Comparison of ENCODE assay signal across 11 cellular contexts in genomic region chr4:139736257-139736626, GRCh38.
DNase-seq lines count a peak whose midpoint lies in the region; ATAC-seq and TF ChIP-seq lines count a peak whose summit lies in the region.
"Had no signal": no experiment of that assay in that cellular context is flagged by ENCODE, and none has a peak within 500 bp of the region (broad histone marks: within the 10 kb centered on the region; RNA-seq: fewer than 3 reads in every experiment).

No MANE protein-coding gene starts in this region.

- intact Hi-C loops in CD8-positive, alpha-beta T cell (cut with DNase I, micrococcal nuclease): loop anchor here (5.0 kb wide), 2 partner anchors 621 to 639 kb away; no protein-coding TSS in a partner anchor
- intact Hi-C loops in esophagus squamous epithelium (cut with DNase I): no loop called here

- POLR2A ChIA-PET in CD8-positive, alpha-beta T cell (lab: Charles Lee): no interaction called here

- TF ChIP-seq CTCF in CD8-positive, alpha-beta T cell (IDR thresholded peaks at IDR 0.05): no peak
- TF ChIP-seq CTCF in esophagus squamous epithelium (IDR thresholded peaks at IDR 0.05): no peak
- TF ChIP-seq CTCF in osteocyte (IDR thresholded peaks at IDR 0.05): no peak

- H3K36me3 ChIP-seq in CD8-positive, alpha-beta T cell (ENCODE audit: insufficient read depth, low read length): no peaks in the 10 kb centered on the region
- H3K36me3 ChIP-seq in Karpas-422 (ENCODE audit: insufficient read depth, low read length): no peaks in the 10 kb centered on the region
- H3K36me3 ChIP-seq in esophagus squamous epithelium: no peaks in the 10 kb centered on the region

- no peak for ATAC-seq in CD8-positive, alpha-beta T cell
- no peak for ATAC-seq in T-helper 17 cell
- ATAC-seq in activated CD8-positive, alpha-beta memory T cell treated with anti-CD3 and anti-CD28 coated beads, Interleukin-2, amount 10 ng/mL, durations not matched to agents 7 days and 5 days: no peak

- no peak overlapping the region for H2AFZ ChIP-seq in Karpas-422 (ENCODE audit: low read length)

- no peaks in the 10 kb centered on the region for H3K9me3 ChIP-seq in CD8-positive, alpha-beta T cell (ENCODE audit: low read length)
- no peaks in the 10 kb centered on the region for H3K9me3 ChIP-seq in Karpas-422 (ENCODE audit: low read length)
- H3K9me3 ChIP-seq in esophagus squamous epithelium: no peaks in the 10 kb centered on the region
- H3K9me3 ChIP-seq in T-helper 17 cell (ENCODE audit: control insufficient read depth, low read length, poor library complexity, severe bottlenecking): no peaks in the 10 kb centered on the region

- no peak overlapping the region for H3K27ac Mint-ChIP-seq in CD8-positive, alpha-beta T cell
- H3K27ac Mint-ChIP-seq in osteocyte (ENCODE audit: unreplicated experiment) (peak overlapping the region; percentile 27), T-helper 17 cell (no peak overlapping the region)
- no peak overlapping the region for H3K27ac Mint-ChIP-seq in activated CD8-positive, alpha-beta memory T cell treated with anti-CD3 and anti-CD28 coated beads, Interleukin-2, amount 10 ng/mL, durations not matched to agents 7 days and 5 days

- H4K20me1 ChIP-seq in Karpas-422 (ENCODE audit: insufficient read depth, low read depth, low read length): no peaks in the 10 kb centered on the region

- H3K36me3 Mint-ChIP-seq in CD8-positive, alpha-beta T cell: no peaks in the 10 kb centered on the region
- no peaks in the 10 kb centered on the region for H3K36me3 Mint-ChIP-seq in osteocyte (ENCODE audit: unreplicated experiment)
- H3K36me3 Mint-ChIP-seq in T-helper 17 cell (ENCODE audit: low read depth): peaks cover 4% of the 10 kb centered on the region
- no peaks in the 10 kb centered on the region for H3K36me3 Mint-ChIP-seq in activated CD8-positive, alpha-beta memory T cell treated with anti-CD3 and anti-CD28 coated beads, Interleukin-2, amount 10 ng/mL, durations not matched to agents 7 days and 5 days

- H3K4me1 ChIP-seq in CD8-positive, alpha-beta T cell (ENCODE audit: insufficient read depth, low read length): peaks cover 7% of the 10 kb centered on the region
- peaks cover 61% of the 10 kb centered on the region for H3K4me1 ChIP-seq in Karpas-422 (ENCODE audit: low read length)
- H3K4me1 ChIP-seq in esophagus squamous epithelium: peaks cover 11 to 57% (median 33%) of the 10 kb centered on the region in 3 donors

- H3K4me2 ChIP-seq in Karpas-422 (ENCODE audit: low read depth, low read length, poor library complexity, severe bottlenecking): peak overlapping the region; percentile 94

- peak overlapping the region; percentile 67 for H3K9ac ChIP-seq in Karpas-422 (ENCODE audit: low read length)
- H3K9ac ChIP-seq: parathyroid adenoma had no signal

- 82 to 90% methylated on average over 5 of the region's 5 CpGs for WGBS in esophagus squamous epithelium, 2 donors

- DNase-seq in CD8-positive, alpha-beta T cell: no peak
- peak; percentile 81 for DNase-seq in Karpas-422
- DNase-seq in esophagus squamous epithelium (lab: John Stamatoyannopoulos, UW): no peak
- DNase-seq in osteocyte (ENCODE audit: extremely low spot score, unreplicated experiment): no peak
- no peak for DNase-seq in T-helper 17 cell
- no peak for DNase-seq in activated CD8-positive, alpha-beta memory T cell treated with anti-CD3 and anti-CD28 coated beads, Interleukin-2, amount 10 ng/mL, durations not matched to agents 7 days and 5 days
- no peak for DNase-seq in NCI-H446 (lab: John Stamatoyannopoulos, UW)
- DNase-seq in pons (ENCODE audit: low spot score): no peak
- DNase-seq: activated CD4-positive, CD25-positive, alpha-beta regulatory T cell; Kasumi-1 had no signal

- TF ChIP-seq POLR2A in esophagus squamous epithelium (IDR thresholded peaks at IDR 0.05): no peak

- no peak overlapping the region for H3K4me3 ChIP-seq in CD8-positive, alpha-beta T cell (ENCODE audit: low read depth, low read length)
- peak overlapping the region; percentile 64 for H3K4me3 ChIP-seq in Karpas-422 (ENCODE audit: low read length)
- H3K4me3 ChIP-seq in esophagus squamous epithelium: no peak overlapping the region

- H3K79me2 ChIP-seq in Karpas-422 (ENCODE audit: low read length): peaks cover 18% of the 10 kb centered on the region
- H3K79me2 ChIP-seq: parathyroid adenoma had no signal

- peaks cover 15% of the 10 kb centered on the region for H3K4me1 Mint-ChIP-seq in CD8-positive, alpha-beta T cell (ENCODE audit: low read depth)
- H3K4me1 Mint-ChIP-seq in osteocyte (ENCODE audit: unreplicated experiment) (peaks cover 16% of the 10 kb centered on the region), T-helper 17 cell (peaks cover 5% of the 10 kb centered on the region)
- H3K4me1 Mint-ChIP-seq in activated CD8-positive, alpha-beta memory T cell treated with anti-CD3 and anti-CD28 coated beads, Interleukin-2, amount 10 ng/mL, durations not matched to agents 7 days and 5 days: peaks cover 11% of the 10 kb centered on the region

- CTCF ChIA-PET in CD8-positive, alpha-beta T cell (lab: Charles Lee): interaction anchor here (1.1 kb wide), 1 partner anchor 516 kb away, joined by 3 read pairs; no protein-coding TSS in a partner anchor
- CTCF ChIA-PET in activated CD8-positive, alpha-beta memory T cell treated with anti-CD3 and anti-CD28 coated beads, Interleukin-2, amount 10 ng/mL, durations not matched to agents 7 days and 5 days (lab: Charles Lee): interaction anchor here (0.9 to 1.3 kb wide), 2 partner anchors 12 to 18 kb away, joined by 3 read pairs; no protein-coding TSS in a partner anchor

- peaks cover 8% of the 10 kb centered on the region for H3K27me3 ChIP-seq in CD8-positive, alpha-beta T cell (ENCODE audit: insufficient read depth, low read length)
- H3K27me3 ChIP-seq in Karpas-422 (ENCODE audit: low read length) (no peaks in the 10 kb centered on the region), esophagus squamous epithelium (peaks cover 0 to 6% (median 0%) of the 10 kb centered on the region in 4 donors)

- no peak overlapping the region for H3K27ac ChIP-seq in CD8-positive, alpha-beta T cell (ENCODE audit: low read depth, low read length)
- H3K27ac ChIP-seq in Karpas-422 (ENCODE audit: low read length) (peak overlapping the region; percentile 90), esophagus squamous epithelium (peak overlapping the region; percentile 4 to 87 (median 55))

- peak overlapping the region; percentile 70 for H3K4me3 Mint-ChIP-seq in CD8-positive, alpha-beta T cell
- H3K4me3 Mint-ChIP-seq in osteocyte (ENCODE audit: unreplicated experiment): peak overlapping the region; percentile 40
- H3K4me3 Mint-ChIP-seq in T-helper 17 cell: no peak overlapping the region
- H3K4me3 Mint-ChIP-seq in activated CD8-positive, alpha-beta memory T cell treated with anti-CD3 and anti-CD28 coated beads, Interleukin-2, amount 10 ng/mL, durations not matched to agents 7 days and 5 days: no peak overlapping the region

- H3K9me2 ChIP-seq in Karpas-422 (replicated peaks; ENCODE audit: insufficient read depth, low read length): no peaks in the 10 kb centered on the region

- peaks cover 23% of the 10 kb centered on the region for H3K27me3 Mint-ChIP-seq in CD8-positive, alpha-beta T cell (ENCODE audit: low read depth)
- H3K27me3 Mint-ChIP-seq in osteocyte (ENCODE audit: unreplicated experiment) (no peaks in the 10 kb centered on the region), T-helper 17 cell (peaks cover 57% of the 10 kb centered on the region)
- peaks cover 58% of the 10 kb centered on the region for H3K27me3 Mint-ChIP-seq in activated CD8-positive, alpha-beta memory T cell treated with anti-CD3 and anti-CD28 coated beads, Interleukin-2, amount 10 ng/mL, durations not matched to agents 7 days and 5 days

- H3K9me3 Mint-ChIP-seq in CD8-positive, alpha-beta T cell: no peaks in the 10 kb centered on the region
- no peaks in the 10 kb centered on the region for H3K9me3 Mint-ChIP-seq in osteocyte (ENCODE audit: unreplicated experiment)
- no peaks in the 10 kb centered on the region for H3K9me3 Mint-ChIP-seq in activated CD8-positive, alpha-beta memory T cell treated with anti-CD3 and anti-CD28 coated beads, Interleukin-2, amount 10 ng/mL, durations not matched to agents 7 days and 5 days (ENCODE audit: low read depth)

Comparison
In these comparisons a context has a peak if more than half of its experiments do, and no peak if none do; other contexts are left out.
1. H3K4me3 Mint-ChIP-seq: peak in CD8-positive, alpha-beta T cell (single experiment) and osteocyte (single experiment); none in T-helper 17 cell (single experiment) and activated CD8-positive, alpha-beta memory T cell treated with anti-CD3 and anti-CD28 coated beads, Interleukin-2, amount 10 ng/mL, durations not matched to agents 7 days and 5 days (single experiment).